In genomic region chr11:1749787-1750351, GRCh38 we compare ENCODE assay signal across 1 cellular context.
TF ChIP-seq lines count a peak whose summit lies in the region.

No MANE protein-coding gene starts in this region.

TF ChIP-seq in H1, 55 proteins besides CTCF, POLR2A, EP300 and RAD21:
- no peak for TF ChIP-seq MAFK (IDR thresholded peaks at IDR 0.05; ENCODE audit: low read depth, low read length)
- no peak for TF ChIP-seq RBBP5 (IDR thresholded peaks at IDR 0.05; ENCODE audit: borderline replicate concordance, low read depth, low read length)
- TF ChIP-seq SUZ12 (IDR thresholded peaks at IDR 0.05; ENCODE audit: low read length): 0 out of 2 replicates have a peak, but pooled peaks have one; percentile 32
- TF ChIP-seq GTF2F1 (IDR thresholded peaks at IDR 0.05; ENCODE audit: borderline replicate concordance, low read depth, low read length): no peak
